Comparison of ENCODE assay signal across 26 cellular contexts in the genomic region with DNA sequence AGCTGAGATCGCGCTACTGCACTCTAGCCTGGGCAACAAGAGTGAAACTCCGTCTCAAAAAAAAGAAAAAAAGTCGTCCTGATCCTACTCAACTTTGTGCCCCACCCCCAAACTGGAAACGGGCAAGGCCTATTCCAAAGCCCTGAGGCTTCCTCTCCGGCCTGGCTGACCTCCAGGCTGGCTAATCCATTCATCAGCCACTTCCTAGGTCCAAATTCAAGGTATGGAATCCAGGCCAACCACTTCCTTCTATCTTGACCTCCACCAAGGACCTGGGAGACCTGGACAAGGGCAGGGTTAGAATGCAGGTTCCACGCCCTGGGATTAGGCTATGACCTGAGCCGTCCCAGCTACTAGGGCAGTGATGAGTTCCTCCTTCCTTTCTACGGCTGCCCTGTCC.
"Had no signal": no experiment of that assay in that cellular context is flagged by ENCODE, and none has a peak within 500 bp of the region (broad histone marks: within the 10 kb centered on the region; RNA-seq: fewer than 3 reads in every experiment).

No MANE protein-coding gene starts in this region.

- H3K4me3 Mint-ChIP-seq: activated CD4-positive, alpha-beta memory T cell treated with anti-CD3 and anti-CD28 coated beads, Interleukin-2, amount 10 ng/mL, durations not matched to agents 7 days and 5 days; activated CD4-positive, alpha-beta T cell treated with anti-CD3 and anti-CD28 coated beads, Interleukin-2, amount 10 ng/mL, durations not matched to agents 7 days and 5 days; activated naive CD8-positive, alpha-beta T cell treated with anti-CD3 and anti-CD28 coated beads, Interleukin-2, amount 10 ng/mL, durations not matched to agents 7 days and 5 days had no signal

- H3K4me3 ChIP-seq: adrenal gland, SJCRH30 had no signal

- H3K27me3 ChIP-seq: adrenal gland, SJCRH30 had no signal

- H3K4me1 Mint-ChIP-seq: activated CD4-positive, alpha-beta memory T cell treated with anti-CD3 and anti-CD28 coated beads, Interleukin-2, amount 10 ng/mL, durations not matched to agents 7 days and 5 days; activated CD4-positive, alpha-beta T cell treated with anti-CD3 and anti-CD28 coated beads, Interleukin-2, amount 10 ng/mL, durations not matched to agents 7 days and 5 days; activated naive CD8-positive, alpha-beta T cell treated with anti-CD3 and anti-CD28 coated beads, Interleukin-2, amount 10 ng/mL, durations not matched to agents 7 days and 5 days had no signal

- DNase-seq: activated CD4-positive, alpha-beta memory T cell treated with anti-CD3 and anti-CD28 coated beads, Interleukin-2, amount 10 ng/mL, durations not matched to agents 7 days and 5 days; activated CD4-positive, alpha-beta T cell treated with anti-CD3 and anti-CD28 coated beads, Interleukin-2, amount 10 ng/mL, durations not matched to agents 7 days and 5 days; activated CD4-positive, CD25-positive, alpha-beta regulatory T cell; activated CD8-positive, alpha-beta memory T cell treated with anti-CD3 and anti-CD28 coated beads, Interleukin-2, amount 50 U/mL, for 48 hours; activated naive CD4-positive, alpha-beta T cell treated with anti-CD3 and anti-CD28 coated beads, Interleukin-2, amount 50 U/mL, for 16 hours; activated naive CD8-positive, alpha-beta T cell treated with anti-CD3 and anti-CD28 coated beads, Interleukin-2, amount 10 ng/mL, durations not matched to agents 7 days and 5 days; activated T-cell treated with anti-CD3 and anti-CD28 coated beads, Interleukin-2, amount 50 U/mL, for 1 hour; adrenal gland; anterior cingulate cortex; cerebellar nuclear complex; Karpas-422; NCI-H1048; NCI-H146; NCI-H1930; NCI-H2107; NCI-H2171 treated with DMSO at 0.1 percent for 48 hours; NCI-H345; NCI-H510A; NCI-H526 treated with DMSO at 0.1 percent for 48 hours; NCI-H82; OCI-M1; Right ventricle myocardium superior; SJCRH30; SK-N-SH; T-helper 1 cell had no signal

- H3K27me3 Mint-ChIP-seq: activated CD4-positive, alpha-beta memory T cell treated with anti-CD3 and anti-CD28 coated beads, Interleukin-2, amount 10 ng/mL, durations not matched to agents 7 days and 5 days; activated CD4-positive, alpha-beta T cell treated with anti-CD3 and anti-CD28 coated beads, Interleukin-2, amount 10 ng/mL, durations not matched to agents 7 days and 5 days had no signal

- H3K9me3 ChIP-seq: adrenal gland, SJCRH30, SK-N-SH had no signal

- H3K27ac Mint-ChIP-seq: activated CD4-positive, alpha-beta memory T cell treated with anti-CD3 and anti-CD28 coated beads, Interleukin-2, amount 10 ng/mL, durations not matched to agents 7 days and 5 days; activated CD4-positive, alpha-beta T cell treated with anti-CD3 and anti-CD28 coated beads, Interleukin-2, amount 10 ng/mL, durations not matched to agents 7 days and 5 days; activated naive CD8-positive, alpha-beta T cell treated with anti-CD3 and anti-CD28 coated beads, Interleukin-2, amount 10 ng/mL, durations not matched to agents 7 days and 5 days had no signal

- H3K27ac ChIP-seq: adrenal gland, SJCRH30, VCaP had no signal

- H3K9me3 Mint-ChIP-seq: activated CD4-positive, alpha-beta memory T cell treated with anti-CD3 and anti-CD28 coated beads, Interleukin-2, amount 10 ng/mL, durations not matched to agents 7 days and 5 days; activated CD4-positive, alpha-beta T cell treated with anti-CD3 and anti-CD28 coated beads, Interleukin-2, amount 10 ng/mL, durations not matched to agents 7 days and 5 days; activated naive CD8-positive, alpha-beta T cell treated with anti-CD3 and anti-CD28 coated beads, Interleukin-2, amount 10 ng/mL, durations not matched to agents 7 days and 5 days had no signal

- H3K36me3 Mint-ChIP-seq: activated naive CD8-positive, alpha-beta T cell treated with anti-CD3 and anti-CD28 coated beads, Interleukin-2, amount 10 ng/mL, durations not matched to agents 7 days and 5 days had no signal

- H3K36me3 ChIP-seq: adrenal gland, SJCRH30 had no signal
